In the genomic region with DNA sequence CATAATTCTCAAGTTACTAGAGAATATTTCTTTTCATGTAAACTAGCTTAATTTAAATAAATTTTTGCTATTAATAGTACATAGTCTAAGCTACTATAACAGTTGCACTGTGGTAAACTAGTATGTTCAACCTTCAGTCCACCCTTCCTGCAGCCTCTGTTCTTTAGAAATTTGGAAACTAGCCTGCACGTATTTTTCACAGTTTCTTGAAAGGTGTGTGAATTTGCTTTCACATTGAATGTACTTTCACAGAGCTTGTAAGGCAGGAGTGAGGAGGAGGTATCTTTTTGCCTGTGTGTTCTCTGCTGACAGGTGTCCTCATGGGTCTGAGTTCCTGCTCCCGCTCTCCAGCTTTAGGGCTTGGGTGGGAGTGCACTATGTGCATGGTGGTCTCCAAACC, we compare ENCODE assay signal across 15 cellular contexts.
DNase-seq lines count a peak whose midpoint lies in the region; ATAC-seq and TF ChIP-seq lines count a peak whose summit lies in the region.
"Had no signal": no experiment of that assay in that cellular context is flagged by ENCODE, and none has a peak within 500 bp of the region (broad histone marks: within the 10 kb centered on the region; RNA-seq: fewer than 3 reads in every experiment).

No MANE protein-coding gene starts in this region.

- H3K14ac ChIP-seq in IMR-90 (replicated peaks; ENCODE audit: low read depth, low read length): no peak overlapping the region

- DNase-seq in IMR-90 (no peak), CD1c-positive myeloid dendritic cell (ENCODE audit: extremely low spot score) (no peak), foreskin keratinocyte (no peak), middle frontal gyrus (ENCODE audit: extremely low spot score, low spot score) (no peak), NCI-H226 (no peak)
- DNase-seq: activated T-cell treated with anti-CD3 and anti-CD28 coated beads, Interleukin-2, amount 50 U/mL, for 72 hours; adrenal gland; Calu3; NCI-H524; stimulated activated naive CD8-positive, alpha-beta T cell treated with anti-CD3 and anti-CD28 coated beads, Interleukin-15, Interleukin-2, amounts not matched to agents 100 U/mL and 50 U/mL, for 24 hours had no signal

- ATAC-seq in GM18505 (IDR thresholded peaks at IDR 0.05; ENCODE audit: unreplicated experiment) (peak; percentile 69), GM19467 (IDR thresholded peaks at IDR 0.05; ENCODE audit: unreplicated experiment) (peak; percentile 43), HG02798 (IDR thresholded peaks at IDR 0.05; ENCODE audit: poor library complexity, unreplicated experiment) (peak; percentile 63), IMR-90 (ENCODE audit: low read depth) (0 out of 2 replicates have a peak, but pooled peaks have one; percentile 27), foreskin keratinocyte (no peak)
- ATAC-seq: activated T-cell treated with anti-CD3 and anti-CD28 coated beads, Interleukin-2, amount 50 U/mL, for 72 hours; stimulated activated naive CD8-positive, alpha-beta T cell treated with anti-CD3 and anti-CD28 coated beads, Interleukin-15, Interleukin-2, amounts not matched to agents 100 U/mL and 50 U/mL, for 24 hours had no signal

- no peaks in the 10 kb centered on the region for H3K9me3 ChIP-seq in IMR-90 (ENCODE audit: control insufficient read depth, insufficient read depth, low read length)
- H3K9me3 ChIP-seq: adrenal gland had no signal

- in situ Hi-C loops in IMR-90 (cut with MboI; ENCODE audit: low sequenced_read_pairs): no loop called here

- no peak overlapping the region for H3K56ac ChIP-seq in IMR-90 (ENCODE audit: extremely low read depth, insufficient read depth, low read length)

- H3K27ac ChIP-seq in IMR-90 (ENCODE audit: insufficient read depth, low read length): no peak overlapping the region
- no peak overlapping the region for H3K27ac ChIP-seq in foreskin keratinocyte
- H3K27ac ChIP-seq: adrenal gland, SK-N-MC had no signal

- H3K36me3 ChIP-seq in IMR-90 (ENCODE audit: control insufficient read depth, insufficient read depth, low read length): peaks cover 4% of the 10 kb centered on the region
- H3K36me3 ChIP-seq: adrenal gland had no signal

- peaks cover 0 to 3% of the 10 kb centered on the region in 2 experiments; a peak in 1 of 4 replicates for H3K79me1 ChIP-seq in IMR-90 (ENCODE audit: low read depth in 1 of 2, low read length in 2 of 2)

- H4K5ac ChIP-seq in IMR-90 (ENCODE audit: low read depth, low read length): no peak overlapping the region

- POLR2A ChIA-PET in IMR-90 (lab: Charles Lee; ENCODE audit: unreplicated experiment): no interaction called here

- no peak overlapping the region for H2BK5ac ChIP-seq in IMR-90 (ENCODE audit: low read depth, low read length, poor library complexity, severe bottlenecking)

- intact Hi-C loops in IMR-90 (cut with micrococcal nuclease): no loop called here

- H3K27me3 ChIP-seq in IMR-90 (ENCODE audit: control insufficient read depth, insufficient read depth, low read length) (no peaks in the 10 kb centered on the region), foreskin keratinocyte (no peaks in the 10 kb centered on the region)
- H3K27me3 ChIP-seq: adrenal gland had no signal

- no peak overlapping the region for H2AK9ac ChIP-seq in IMR-90 (replicated peaks; ENCODE audit: low read depth, low read length, poor library complexity)

- no peak overlapping the region for H3K4me3 ChIP-seq in IMR-90 (ENCODE audit: insufficient read depth, low read depth, low read length)
- H3K4me3 ChIP-seq: adrenal gland, SK-N-MC, smooth muscle cell had no signal

- TF ChIP-seq POLR2A in GM18505 (IDR thresholded peaks at IDR 0.05; ENCODE audit: borderline replicate concordance, extremely low read depth, insufficient read depth, insufficient read length): no peak
- no peak for TF ChIP-seq POLR2A in IMR-90 (IDR thresholded peaks at IDR 0.05; ENCODE audit: low read depth, low read length)

- dilution Hi-C loops in IMR-90 (cut with HindIII; ENCODE audit: low sequenced_read_pairs, unreplicated experiment): no loop called here

- H2BK120ac ChIP-seq in IMR-90 (ENCODE audit: low read depth, low read length): no peak overlapping the region

- no peak overlapping the region for H3K18ac ChIP-seq in IMR-90 (ENCODE audit: low read depth, low read length)

- no peak overlapping the region for H2AK5ac ChIP-seq in IMR-90 (ENCODE audit: low read depth, low read length)

- no peak overlapping the region for H3K9ac ChIP-seq in IMR-90 (ENCODE audit: low read depth, low read length)

- no TSS peak for BruUV-seq in IMR-90 (replicated peaks; lab: Mats Ljungman, UMichigan)

- H4K20me1 ChIP-seq in IMR-90 (ENCODE audit: insufficient read depth, low read length): no peaks in the 10 kb centered on the region

- peaks cover 7% of the 10 kb centered on the region for H3K9me1 ChIP-seq in IMR-90 (ENCODE audit: insufficient read depth, low read length)

- CTCF ChIA-PET in IMR-90 (lab: Yijun Ruan, JAX): interaction anchor here (0.7 kb wide), 1 partner anchor 33 kb away, joined by 3 read pairs; no protein-coding TSS in a partner anchor

- no peak overlapping the region for H2AFZ ChIP-seq in IMR-90 (replicated peaks; ENCODE audit: low read length, poor library complexity)

- no peak overlapping the region for H3K4ac ChIP-seq in IMR-90 (ENCODE audit: low read depth, low read length)

- no peak overlapping the region for H2BK15ac ChIP-seq in IMR-90 (ENCODE audit: low read depth, low read length)

- H2BK20ac ChIP-seq in IMR-90 (ENCODE audit: low read depth, low read length): no peak overlapping the region

- H3K4me1 ChIP-seq in IMR-90 (ENCODE audit: control insufficient read depth, insufficient read depth, low read length) (peaks cover 3% of the 10 kb centered on the region), foreskin keratinocyte (no peaks in the 10 kb centered on the region)

- TF ChIP-seq CTCF in IMR-90 (conservative IDR thresholded peaks at IDR 0.05; ENCODE audit: low read depth, low read length) (no peak), foreskin keratinocyte (conservative IDR thresholded peaks at IDR 0.05) (no peak)

- WGBS in IMR-90 (ENCODE audit: extremely low coverage in 2 of 2, insufficient read length in 1 of 2), 2 experiments: 100% methylated on average over 1 of the region's 2 CpGs; no CpG with 5 or more reads in 1 of the 2 experiments

- no peak overlapping the region for H3K23ac ChIP-seq in IMR-90 (ENCODE audit: low read depth, low read length)

- H3K4me2 ChIP-seq in IMR-90 (ENCODE audit: low read depth, low read length): no peak overlapping the region
- H3K4me2 ChIP-seq: smooth muscle cell had no signal

- H4K91ac ChIP-seq in IMR-90 (ENCODE audit: insufficient read depth, low read depth, low read length): no peak overlapping the region

- no peak for TF ChIP-seq RAD21 in IMR-90 (IDR thresholded peaks at IDR 0.05; ENCODE audit: low read length)

- H4K8ac ChIP-seq in IMR-90 (ENCODE audit: low read depth in 2 of 2, low read length in 2 of 2): no peak overlapping the region

TF ChIP-seq in IMR-90, 13 proteins besides CTCF, POLR2A, EP300 and RAD21:
- TF ChIP-seq CEBPB (IDR thresholded peaks at IDR 0.05; ENCODE audit: low read depth, low read length): no peak
- TF ChIP-seq NFE2L2 (IDR thresholded peaks at IDR 0.05; ENCODE audit: low read depth, low read length): no peak
- TF ChIP-seq, protein P1, sequence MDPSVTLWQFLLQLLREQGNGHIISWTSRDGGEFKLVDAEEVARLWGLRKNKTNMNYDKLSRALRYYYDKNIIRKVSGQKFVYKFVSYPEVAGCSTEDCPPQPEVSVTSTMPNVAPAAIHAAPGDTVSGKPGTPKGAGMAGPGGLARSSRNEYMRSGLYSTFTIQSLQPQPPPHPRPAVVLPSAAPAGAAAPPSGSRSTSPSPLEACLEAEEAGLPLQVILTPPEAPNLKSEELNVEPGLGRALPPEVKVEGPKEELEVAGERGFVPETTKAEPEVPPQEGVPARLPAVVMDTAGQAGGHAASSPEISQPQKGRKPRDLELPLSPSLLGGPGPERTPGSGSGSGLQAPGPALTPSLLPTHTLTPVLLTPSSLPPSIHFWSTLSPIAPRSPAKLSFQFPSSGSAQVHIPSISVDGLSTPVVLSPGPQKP (IDR thresholded peaks at IDR 0.05; ENCODE audit: borderline replicate concordance, low read depth, low read length): no peak
- TF ChIP-seq SMC3 (IDR thresholded peaks at IDR 0.05; ENCODE audit: low read depth, low read length): no peak
- TF ChIP-seq, protein P2, sequence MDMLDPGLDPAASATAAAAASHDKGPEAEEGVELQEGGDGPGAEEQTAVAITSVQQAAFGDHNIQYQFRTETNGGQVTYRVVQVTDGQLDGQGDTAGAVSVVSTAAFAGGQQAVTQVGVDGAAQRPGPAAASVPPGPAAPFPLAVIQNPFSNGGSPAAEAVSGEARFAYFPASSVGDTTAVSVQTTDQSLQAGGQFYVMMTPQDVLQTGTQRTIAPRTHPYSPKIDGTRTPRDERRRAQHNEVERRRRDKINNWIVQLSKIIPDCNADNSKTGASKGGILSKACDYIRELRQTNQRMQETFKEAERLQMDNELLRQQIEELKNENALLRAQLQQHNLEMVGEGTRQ (IDR thresholded peaks at IDR 0.05; ENCODE audit: low read depth, low read length): no peak
- TF ChIP-seq RCOR1 (IDR thresholded peaks at IDR 0.05; ENCODE audit: insufficient replicate concordance, low read length): no peak
